15 cellular contexts compared by ENCODE assay signal in genomic region chr20:48668451-48668946, GRCh38.
A peak's percentile ranks its signal among the peaks of the same experiment; 100 is the strongest.
DNase-seq lines count a peak whose midpoint lies in the region; FAIRE-seq and TF ChIP-seq lines count a peak whose summit lies in the region.
"Had no signal": no experiment of that assay in that cellular context is flagged by ENCODE, and none has a peak within 500 bp of the region (broad histone marks: within the 10 kb centered on the region; RNA-seq: fewer than 3 reads in every experiment).

No MANE protein-coding gene starts in this region.

- no peak for TF ChIP-seq CTCF in liver (IDR thresholded peaks at IDR 0.05; ENCODE audit: low read depth, low read length, missing input control)
- TF ChIP-seq CTCF in testis (IDR thresholded peaks at IDR 0.05): no peak
- TF ChIP-seq CTCF in prostate gland (IDR thresholded peaks at IDR 0.05): no peak
- no peak for TF ChIP-seq CTCF in breast epithelium (IDR thresholded peaks at IDR 0.05)

- DNase-seq in DMS 273 (lab: John Stamatoyannopoulos, UW; ENCODE audit: unreplicated experiment) (peak; percentile 25), DMS 273 treated with DMSO at 0.1 percent for 48 hours (lab: John Stamatoyannopoulos, UW) (no peak), caudate nucleus (lab: John Stamatoyannopoulos, UW) (peak in 47 of 61 donors; percentile 10 to 74 (median 51)), testis (peak; percentile 39), prostate gland (ENCODE audit: low spot score) (no peak), small intestine (no peak), breast epithelium (ENCODE audit: low spot score in 2 of 2) (no peak)
- DNase-seq: activated naive CD4-positive, alpha-beta T cell treated with Interleukin-2 at 50 U/mL for 16 hours; erythroblast; NCI-H1105; stimulated activated CD4-positive, alpha-beta T cell treated with anti-CD3 and anti-CD28 coated beads, Interleukin-12 subunit alpha, Interleukin-12 subunit beta, amount 100 ng/mL, for 4 hours; stimulated activated naive CD4-positive, alpha-beta T cell treated with Interleukin-2 at 50 U/mL for 16 hours had no signal

- no peak for TF ChIP-seq RAD21 in liver (IDR thresholded peaks at IDR 0.05)

- H3K27me3 ChIP-seq in liver (ENCODE audit: control insufficient read depth in 4 of 4, insufficient read depth in 4 of 4, low read length in 3 of 4) (no peaks in the 10 kb centered on the region), testis (no peaks in the 10 kb centered on the region), prostate gland (replicated peaks; ENCODE audit: insufficient read depth) (no peaks in the 10 kb centered on the region), small intestine (ENCODE audit: control insufficient read depth in 2 of 2, insufficient read depth in 2 of 2, low read length in 2 of 2) (no peaks in the 10 kb centered on the region), breast epithelium (no peaks in the 10 kb centered on the region)

- intact Hi-C loops in testis (cut with DNase I; ENCODE audit: low total_unique reads) (no loop called here), prostate gland (cut with DNase I) (no loop called here), breast epithelium (cut with DNase I; ENCODE audit: low total_unique reads) (no loop called here)

- H3K9me3 ChIP-seq in liver (ENCODE audit: control insufficient read depth in 4 of 4, low read length in 3 of 4): no peaks in the 10 kb centered on the region
- H3K9me3 ChIP-seq in testis: no peaks in the 10 kb centered on the region
- no peaks in the 10 kb centered on the region for H3K9me3 ChIP-seq in prostate gland
- H3K9me3 ChIP-seq in small intestine (ENCODE audit: control insufficient read depth, low read depth): no peaks in the 10 kb centered on the region
- H3K9me3 ChIP-seq in breast epithelium: no peaks in the 10 kb centered on the region

- no peak for TF ChIP-seq POLR2A in testis (IDR thresholded peaks at IDR 0.05)
- no peak for TF ChIP-seq POLR2A in prostate gland (IDR thresholded peaks at IDR 0.05)
- no peak for TF ChIP-seq POLR2A in breast epithelium (IDR thresholded peaks at IDR 0.05)

- H3K4me3 ChIP-seq in liver (ENCODE audit: low read depth in 1 of 3, low read length in 3 of 3): no peak overlapping the region
- H3K4me3 ChIP-seq in testis: no peak overlapping the region
- H3K4me3 ChIP-seq in prostate gland: no peak overlapping the region
- no peak overlapping the region for H3K4me3 ChIP-seq in small intestine (ENCODE audit: low read depth in 1 of 2, low read length in 2 of 2)
- no peak overlapping the region for H3K4me3 ChIP-seq in breast epithelium

- no peak overlapping the region for H3K9ac ChIP-seq in liver (ENCODE audit: low read depth in 1 of 2, low read length in 2 of 2)

- H3K4me1 ChIP-seq in liver (ENCODE audit: control insufficient read depth in 4 of 4, insufficient read depth in 4 of 4, low read length in 3 of 4) (no peaks in the 10 kb centered on the region), testis (peaks cover 5% of the 10 kb centered on the region), prostate gland (replicated peaks) (no peaks in the 10 kb centered on the region), small intestine (ENCODE audit: control insufficient read depth in 2 of 2, insufficient read depth in 1 of 2, low read depth in 1 of 2, low read length in 1 of 2) (no peaks in the 10 kb centered on the region), breast epithelium (no peaks in the 10 kb centered on the region)

- no peak for FAIRE-seq in small intestine (lab: Jason Lieb, UNC)
- FAIRE-seq: G401.6 had no signal

- H3K27ac ChIP-seq in caudate nucleus (ENCODE audit: low read depth, low read length): peak overlapping the region; percentile 77
- no peak overlapping the region for H3K27ac ChIP-seq in liver (ENCODE audit: low read depth in 1 of 2, low read length in 2 of 2)
- H3K27ac ChIP-seq in testis: no peak overlapping the region
- H3K27ac ChIP-seq in prostate gland: no peak overlapping the region
- H3K27ac ChIP-seq in small intestine (ENCODE audit: low read depth in 1 of 2, low read length in 1 of 2): peak overlapping the region in 1 of 2 donors; percentile 27
- H3K27ac ChIP-seq in breast epithelium: peak overlapping the region in 1 of 2 donors; percentile 38
- H3K27ac ChIP-seq: 22Rv1 had no signal

- H3K36me3 ChIP-seq in liver (ENCODE audit: control insufficient read depth in 4 of 4, insufficient read depth in 3 of 4, low read depth in 1 of 4, low read length in 3 of 4) (no peaks in the 10 kb centered on the region), testis (ENCODE audit: low read depth, missing control alignments) (no peaks in the 10 kb centered on the region), prostate gland (no peaks in the 10 kb centered on the region), small intestine (ENCODE audit: control insufficient read depth in 2 of 2, insufficient read depth in 2 of 2, low read length in 2 of 2) (peaks cover 0 to 3% of the 10 kb centered on the region in 2 donors), breast epithelium (no peaks in the 10 kb centered on the region)

- 84% methylated on average over 10 of the region's 10 CpGs for WGBS in liver
- WGBS in testis, 2 donors: 45 to 54% methylated on average over 3 to 10 of the region's 10 CpGs
- WGBS in prostate gland: 66% methylated on average over 9 of the region's 10 CpGs
- WGBS in small intestine, 3 donors: 60 to 78% (median 70%) methylated on average over 8 to 10 of the region's 10 CpGs

TF ChIP-seq in liver, 16 proteins besides CTCF, POLR2A, EP300 and RAD21:
- no peak for TF ChIP-seq MAX (IDR thresholded peaks at IDR 0.05)
- no peak for TF ChIP-seq FOXA2 (IDR thresholded peaks at IDR 0.05)
- TF ChIP-seq HNF4A (conservative IDR thresholded peaks at IDR 0.05): no peak
- no peak for TF ChIP-seq ATF3 (IDR thresholded peaks at IDR 0.05)
- TF ChIP-seq NR2F2 (IDR thresholded peaks at IDR 0.05): peak; percentile 26
- no peak for TF ChIP-seq REST (IDR thresholded peaks at IDR 0.05)
- TF ChIP-seq EGR1 (IDR thresholded peaks at IDR 0.05; ENCODE audit: low read depth in 2 of 2): no peak
- TF ChIP-seq TAF1 (conservative IDR thresholded peaks at IDR 0.05): no peak
- TF ChIP-seq YY1 (IDR thresholded peaks at IDR 0.05): no peak

Comparison
In these comparisons a context has a peak if more than half of its experiments do, and no peak if none do; other contexts are left out.
1. DNase-seq: peak in DMS 273 (single experiment), caudate nucleus (47 of 61) and testis (single experiment); none in DMS 273 treated with DMSO at 0.1 percent for 48 hours (single experiment), prostate gland (single experiment), small intestine (single experiment) and breast epithelium (0 of 2).